11 cellular contexts compared by ENCODE assay signal in the genomic region with DNA sequence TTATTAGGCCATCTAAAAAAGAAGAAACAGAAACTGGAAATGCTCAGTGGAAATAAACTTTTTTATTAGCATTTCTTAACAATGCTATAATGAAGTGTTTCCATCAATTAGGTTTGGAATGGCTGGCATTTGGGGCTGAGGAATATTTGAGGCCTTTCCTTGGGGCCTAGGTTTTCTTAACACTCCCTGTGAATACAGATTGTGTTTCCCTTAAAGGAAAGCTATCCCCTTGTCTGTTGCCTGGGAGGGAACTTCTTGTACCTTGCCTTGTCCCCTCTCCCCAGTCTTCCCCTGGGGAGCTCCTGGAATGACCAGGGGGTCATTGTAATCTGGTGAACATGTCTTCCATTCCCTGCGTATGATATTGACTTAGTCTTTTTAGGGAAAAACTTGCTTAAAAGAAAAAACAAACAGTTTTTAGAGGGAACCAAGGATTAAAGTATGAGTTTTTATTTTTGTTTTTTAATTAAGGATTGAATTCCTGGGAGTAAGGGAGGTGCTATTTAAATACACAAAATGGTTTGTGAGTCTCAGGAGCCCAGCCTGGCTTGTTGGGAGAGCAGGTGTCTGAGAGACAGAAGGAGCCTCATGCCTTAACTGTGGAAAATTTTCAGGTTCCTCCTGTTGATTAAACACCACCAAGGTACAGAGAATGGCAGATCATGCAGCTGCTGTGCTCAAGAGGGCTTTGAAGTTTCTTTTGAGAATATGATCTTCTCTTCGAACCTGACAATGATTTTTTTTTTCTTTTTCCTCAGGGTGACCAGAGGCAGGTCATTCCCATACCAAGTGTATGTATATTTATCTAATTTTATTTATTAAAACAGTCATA. TPM values are rescaled to one million over a fixed set of nuclear protein-coding genes. Genes with fewer than 3 reads are reported as not detected.
DNase-seq lines count a peak whose midpoint lies in the region; ATAC-seq and TF ChIP-seq lines count a peak whose summit lies in the region.
"Had no signal": no experiment of that assay in that cellular context is flagged by ENCODE, and none has a peak within 500 bp of the region (broad histone marks: within the 10 kb centered on the region; RNA-seq: fewer than 3 reads in every experiment).

No MANE protein-coding gene starts in this region.

- H3K9me3 Mint-ChIP-seq in endodermal cell, result no peaks in the 10 kb centered on the region

- no peaks in the 10 kb centered on the region for H4K20me1 ChIP-seq in BLaER1 treated with 17β-estradiol and CSF1 and Interleukin-3, amounts not matched to agents 10 nM and 100 nM
- no peaks in the 10 kb centered on the region for H4K20me1 ChIP-seq in IMR-90 (ENCODE audit: insufficient read depth, low read length)

- H3K4me1 ChIP-seq in BLaER1 treated with 17β-estradiol and CSF1 and Interleukin-3, amounts not matched to agents 10 nM and 100 nM, result peaks cover 41 to 59% (median 53%) of the 10 kb centered on the region in 10 experiments
- H3K4me1 ChIP-seq in IMR-90 (ENCODE audit: control insufficient read depth, insufficient read depth, low read length), result peaks cover 8% of the 10 kb centered on the region
- H3K4me1 ChIP-seq in endodermal cell (ENCODE audit: control insufficient read depth, insufficient read depth, low read length), result no peaks in the 10 kb centered on the region
- peaks cover 4% of the 10 kb centered on the region for H3K4me1 ChIP-seq in prostate gland (replicated peaks)
- H3K4me1 ChIP-seq: HAP-1 had no signal

- WGBS in IMR-90 (ENCODE audit: extremely low coverage in 2 of 2, insufficient read length in 1 of 2), 2 experiments, result no CpG with 5 or more reads among the region's 2 CpGs
- 82 to 91% methylated on average over 2 of the region's 2 CpGs for whole genome bisulfite sequencing in endodermal cell (ENCODE audit: insufficient coverage in 1 of 2, insufficient read length in 1 of 2), 2 experiments
- WGBS in prostate gland, result 44% methylated on average over 2 of the region's 2 CpGs

- peak overlapping the region; percentile 69; the same call in 1 of the 2 replicates for H3K18ac ChIP-seq in IMR-90 (ENCODE audit: low read depth, low read length)

- intact Hi-C loops in IMR-90 (cut with micrococcal nuclease) (no loop called here), prostate gland (cut with DNase I) (no loop called here)

- H3K9me1 ChIP-seq in IMR-90 (ENCODE audit: insufficient read depth, low read length), result peaks cover 9% of the 10 kb centered on the region

- TF ChIP-seq POLR2A in IMR-90 (IDR thresholded peaks at IDR 0.05; ENCODE audit: low read depth, low read length) (no peak), prostate gland (IDR thresholded peaks at IDR 0.05) (no peak), GM18505 (IDR thresholded peaks at IDR 0.05; ENCODE audit: borderline replicate concordance, extremely low read depth, insufficient read depth, insufficient read length) (no peak)

- no peak overlapping the region; a peak in 2 of 4 replicates for H4K8ac ChIP-seq in IMR-90 (ENCODE audit: low read depth in 2 of 2, low read length in 2 of 2)

- peaks cover 4% of the 10 kb centered on the region for H3K4me1 Mint-ChIP-seq in endodermal cell

- ATAC-seq in IMR-90 (ENCODE audit: low read depth), result no peak
- no peak for ATAC-seq in GM18505 (IDR thresholded peaks at IDR 0.05; ENCODE audit: unreplicated experiment)

- H3K4me3 Mint-ChIP-seq in endodermal cell, result no peak overlapping the region

- H2BK120ac ChIP-seq in IMR-90 (ENCODE audit: low read depth, low read length), result 0 out of 2 replicates have a peak overlapping the region, but pooled peaks have one; percentile 17

- H2AK5ac ChIP-seq in IMR-90 (ENCODE audit: low read depth, low read length), result no peak overlapping the region

- H4K91ac ChIP-seq in IMR-90 (ENCODE audit: insufficient read depth, low read depth, low read length), result 0 out of 2 replicates have a peak overlapping the region, but pooled peaks have one; percentile 12

- H3K27me3 ChIP-seq in BLaER1 treated with 17β-estradiol and CSF1 and Interleukin-3, amounts not matched to agents 10 nM and 100 nM, result no peaks in the 10 kb centered on the region
- H3K27me3 ChIP-seq in IMR-90 (ENCODE audit: control insufficient read depth, insufficient read depth, low read length) (no peaks in the 10 kb centered on the region), endodermal cell (ENCODE audit: control insufficient read depth, insufficient read depth, low read length, poor library complexity, severe bottlenecking) (no peaks in the 10 kb centered on the region), prostate gland (replicated peaks; ENCODE audit: insufficient read depth) (no peaks in the 10 kb centered on the region)

- TF ChIP-seq RAD21 in IMR-90 (IDR thresholded peaks at IDR 0.05; ENCODE audit: low read length), result no peak

- H2BK15ac ChIP-seq in IMR-90 (ENCODE audit: low read depth, low read length), result no peak overlapping the region

- H3K27ac ChIP-seq in BLaER1 treated with 17β-estradiol and CSF1 and Interleukin-3, amounts not matched to agents 10 nM and 100 nM, result peak overlapping the region; percentile 18 to 72 (median 61); a peak in 20 of 22 replicates
- H3K27ac ChIP-seq in IMR-90 (ENCODE audit: insufficient read depth, low read length) (peak overlapping the region; percentile 60; the same call in 1 of the 2 replicates), endodermal cell (ENCODE audit: low read depth, low read length) (peak overlapping the region; percentile 10), prostate gland (peak overlapping the region; percentile 52 to 70)

- peak overlapping the region; percentile 78 for H3K14ac ChIP-seq in IMR-90 (replicated peaks; ENCODE audit: low read depth, low read length)

- no peak overlapping the region for H2AFZ ChIP-seq in IMR-90 (replicated peaks; ENCODE audit: low read length, poor library complexity)

- CTCF ChIA-PET in IMR-90 (lab: Yijun Ruan, JAX), result interaction anchor here (0.6 to 1.6 kb wide), 2 partner anchors 11 to 101 kb away, joined by 3 to 5 read pairs; no protein-coding TSS in a partner anchor

- H3K36me3 Mint-ChIP-seq in endodermal cell (ENCODE audit: low read depth), result peaks cover 14% of the 10 kb centered on the region

- in situ Hi-C loops in IMR-90 (cut with MboI; ENCODE audit: low sequenced_read_pairs), result no loop called here

- dilution Hi-C loops in IMR-90 (cut with HindIII; ENCODE audit: low sequenced_read_pairs, unreplicated experiment), result no loop called here

- DNase-seq in IMR-90 (no peak), endodermal cell (no peak), prostate gland (ENCODE audit: low spot score) (no peak), amygdala (lab: John Stamatoyannopoulos, UW) (no peak), GM20000 (ENCODE audit: low spot score) (no peak)
- DNase-seq in central memory CD4-positive, alpha-beta T cell, result no peak
- DNase-seq: cortex of kidney, NCI-H1436 treated with DMSO at 0.1 percent for 48 hours had no signal

- H3K4me3 ChIP-seq in BLaER1 treated with 17β-estradiol and CSF1 and Interleukin-3, amounts not matched to agents 10 nM and 100 nM, result peak overlapping the region in 2 of 10 experiments; percentile 12 to 22; a peak in 1 of 20 replicates
- H3K4me3 ChIP-seq in IMR-90 (ENCODE audit: insufficient read depth, low read depth, low read length), result no peak overlapping the region
- no peak overlapping the region for H3K4me3 ChIP-seq in endodermal cell (ENCODE audit: low read length)
- no peak overlapping the region for H3K4me3 ChIP-seq in prostate gland
- H3K4me3 ChIP-seq: HAP-1 had no signal

- no peak overlapping the region; the same call in 1 of the 2 replicates for H3K56ac ChIP-seq in IMR-90 (ENCODE audit: extremely low read depth, insufficient read depth, low read length)

- POLR2A ChIA-PET in IMR-90 (lab: Charles Lee; ENCODE audit: unreplicated experiment), result no interaction called here

- 0 out of 2 replicates have a peak overlapping the region, but pooled peaks have one; percentile 24 for H4K5ac ChIP-seq in IMR-90 (ENCODE audit: low read depth, low read length)

- peaks cover 8 to 16% of the 10 kb centered on the region in 2 experiments; a peak in 2 of 4 replicates for H3K79me1 ChIP-seq in IMR-90 (ENCODE audit: low read depth in 1 of 2, low read length in 2 of 2)

- no peak overlapping the region for H3K23ac ChIP-seq in IMR-90 (ENCODE audit: low read depth, low read length)

- H2AK9ac ChIP-seq in IMR-90 (replicated peaks; ENCODE audit: low read depth, low read length, poor library complexity), result no peak overlapping the region

- peaks cover 0 to 10% (median 0%) of the 10 kb centered on the region in 11 experiments; a peak in 6 of 22 replicates for H3K36me3 ChIP-seq in BLaER1 treated with 17β-estradiol and CSF1 and Interleukin-3, amounts not matched to agents 10 nM and 100 nM
- H3K36me3 ChIP-seq in IMR-90 (ENCODE audit: control insufficient read depth, insufficient read depth, low read length) (peaks cover 4% of the 10 kb centered on the region), endodermal cell (ENCODE audit: control insufficient read depth, insufficient read depth, low read length) (peaks cover 4% of the 10 kb centered on the region), prostate gland (peaks cover 0 to 3% of the 10 kb centered on the region in 2 donors)
- H3K36me3 ChIP-seq: HAP-1 had no signal

- H3K9me3 ChIP-seq in BLaER1 treated with 17β-estradiol and CSF1 and Interleukin-3, amounts not matched to agents 10 nM and 100 nM (replicated peaks in 1 of 11), result peaks cover 0 to 5% (median 0%) of the 10 kb centered on the region in 11 experiments; a peak in 1 of 22 replicates
- H3K9me3 ChIP-seq in IMR-90 (ENCODE audit: control insufficient read depth, insufficient read depth, low read length), result no peaks in the 10 kb centered on the region
- peaks cover 6% of the 10 kb centered on the region for H3K9me3 ChIP-seq in endodermal cell (ENCODE audit: control insufficient read depth, low read length)
- no peaks in the 10 kb centered on the region for H3K9me3 ChIP-seq in prostate gland
- H3K9me3 ChIP-seq: HAP-1 had no signal

- H3K4me2 ChIP-seq in BLaER1 treated with 17β-estradiol and CSF1 and Interleukin-3, amounts not matched to agents 10 nM and 100 nM, result peak overlapping the region; percentile 63 to 90 (median 83)
- H3K4me2 ChIP-seq in IMR-90 (ENCODE audit: low read depth, low read length), result no peak overlapping the region

- H3K27me3 Mint-ChIP-seq in endodermal cell (ENCODE audit: insufficient read depth), result no peaks in the 10 kb centered on the region

- no TSS peak for BruUV-seq in IMR-90 (replicated peaks; lab: Mats Ljungman, UMichigan)

- no peak overlapping the region for H2BK5ac ChIP-seq in IMR-90 (ENCODE audit: low read depth, low read length, poor library complexity, severe bottlenecking)

- peak overlapping the region; percentile 54 for H3K4ac ChIP-seq in IMR-90 (ENCODE audit: low read depth, low read length)

- peak overlapping the region in 9 of 11 experiments; percentile 9 to 64 (median 37); a peak in 9 of 22 replicates for H3K9ac ChIP-seq in BLaER1 treated with 17β-estradiol and CSF1 and Interleukin-3, amounts not matched to agents 10 nM and 100 nM
- 0 out of 2 replicates have a peak overlapping the region, but pooled peaks have one; percentile 27 for H3K9ac ChIP-seq in IMR-90 (ENCODE audit: low read depth, low read length)
- H3K9ac ChIP-seq in endodermal cell (ENCODE audit: extremely low read depth, low read length, poor library complexity, severe bottlenecking), result no peak overlapping the region

- no peak for TF ChIP-seq CTCF in IMR-90 (conservative IDR thresholded peaks at IDR 0.05; ENCODE audit: low read depth, low read length)
- no peak for TF ChIP-seq CTCF in endodermal cell (conservative IDR thresholded peaks at IDR 0.05)
- no peak for TF ChIP-seq CTCF in prostate gland (IDR thresholded peaks at IDR 0.05)
- no peak for TF ChIP-seq CTCF in GM20000 (IDR thresholded peaks at IDR 0.05; ENCODE audit: extremely low read depth, missing control alignments)

- no peak overlapping the region; the same call in 1 of the 2 replicates for H2BK20ac ChIP-seq in IMR-90 (ENCODE audit: low read depth, low read length)

- peak overlapping the region; percentile 23 for H3K27ac Mint-ChIP-seq in endodermal cell

RNA-seq across cellular contexts. Expression of gene VILL, which starts 34.0 kb away (rescaled TPM):
- total RNA-seq in IMR-90 (2012; rRNA removed) (2.3 and 2.5 TPM in 2 replicates), endodermal cell (10 to 100 TPM; 16.0 to 21.3 TPM), prostate gland (10 to 100 TPM; 29.1 to 29.3 TPM)
- 4.5 and 4.7 TPM in 2 replicates for polyA plus RNA-seq in IMR-90 (2012; rRNA removed)
- polyA plus RNA-seq in IMR-90 (2012; cell fraction: cytosol; rRNA removed), result 1.3 and 3.7 TPM in 2 replicates
- 15.6 and 35.8 TPM in 2 replicates for polyA plus RNA-seq in IMR-90 (2012; cell fraction: nucleus; rRNA removed; ENCODE audit: low replicate concordance)
- polyA plus RNA-seq in endodermal cell (2013, experiment 1 of 2), result 4.4 TPM
- polyA plus RNA-seq in endodermal cell (2013, experiment 2 of 2), result 3.5 TPM

Comparison
In these comparisons a context has a peak if more than half of its experiments do, and no peak if none do; other contexts are left out.
1. H3K27ac ChIP-seq: peak in every context shown above with its lines; median percentile 61 in BLaER1 treated with 17β-estradiol and CSF1 and Interleukin-3, amounts not matched to agents 10 nM and 100 nM; 61 in prostate gland; 60 in IMR-90; 10 in endodermal cell.